In genomic region chr18:31575515-31576246, GRCh38 we compare ENCODE assay signal across 1 cellular context.
TF ChIP-seq lines count a peak whose summit lies in the region.

No MANE protein-coding gene starts in this region.

TF ChIP-seq in HepG2, 621 proteins besides CTCF, POLR2A, EP300 and RAD21:
- TF ChIP-seq ZNF235 (CRISPR knock-in tag; IDR thresholded peaks at IDR 0.05; ENCODE audit: borderline replicate concordance) (no peak), FOXP1 (IDR thresholded peaks at IDR 0.05) (no peak), FOXP1 (CRISPR knock-in tag; IDR thresholded peaks at IDR 0.05) (0 out of 2 replicates have a peak, but pooled peaks have one; percentile 29), HOXD1 (CRISPR knock-in tag; IDR thresholded peaks at IDR 0.05) (no peak)
